In the genomic region with DNA sequence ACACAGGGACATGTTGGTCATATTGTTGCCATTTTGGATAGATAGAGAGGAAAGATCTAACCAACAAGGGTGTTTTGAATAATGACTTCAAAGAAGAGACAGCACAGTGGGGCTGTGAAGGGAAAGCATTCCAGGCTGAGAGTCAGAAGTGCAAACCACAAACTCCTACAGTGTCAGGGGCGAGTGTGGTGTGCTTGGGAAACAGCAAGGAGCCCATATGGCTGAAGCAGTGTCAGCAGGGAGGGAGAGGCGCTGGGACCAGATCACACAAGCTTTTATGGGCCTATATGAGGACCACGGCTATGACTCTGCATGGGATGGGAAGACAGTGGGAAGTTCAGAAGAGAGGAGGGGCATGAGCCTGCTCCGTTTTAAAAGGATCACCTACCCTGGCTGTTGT, we compare ENCODE assay signal across 25 cellular contexts.
"Had no signal": no experiment of that assay in that cellular context is flagged by ENCODE, and none has a peak within 500 bp of the region (broad histone marks: within the 10 kb centered on the region; RNA-seq: fewer than 3 reads in every experiment).

No MANE protein-coding gene starts in this region.

- H3K4me3 ChIP-seq: adrenal gland, ascending aorta, coronary artery, dorsolateral prefrontal cortex, heart right ventricle, right lobe of liver, thoracic aorta had no signal

- H3K27ac Mint-ChIP-seq: activated naive CD8-positive, alpha-beta T cell treated with anti-CD3 and anti-CD28 coated beads for 36 hours; activated T-cell treated with anti-CD3 and anti-CD28 coated beads, Interleukin-2, amount 50 U/mL, for 72 hours; mesothelial cell of epicardium; naive B cell; nephron progenitor cell; WTC11 had no signal

- H3K36me3 ChIP-seq: adrenal gland, ascending aorta, heart right ventricle, neutrophil, right lobe of liver, thoracic aorta had no signal

- H3K4me1 Mint-ChIP-seq: activated naive CD8-positive, alpha-beta T cell treated with anti-CD3 and anti-CD28 coated beads for 36 hours; mesothelial cell of epicardium; naive B cell; nephron progenitor cell; WTC11 had no signal

- H3K9me3 Mint-ChIP-seq: activated naive CD8-positive, alpha-beta T cell treated with anti-CD3 and anti-CD28 coated beads for 36 hours; mesothelial cell of epicardium; nephron progenitor cell had no signal

- DNase-seq: activated naive CD4-positive, alpha-beta T cell treated with Interleukin-2 at 50 U/mL for 16 hours; activated naive CD8-positive, alpha-beta T cell treated with anti-CD3 and anti-CD28 coated beads for 36 hours; activated T-cell treated with anti-CD3 and anti-CD28 coated beads for 4 hours; activated T-cell treated with anti-CD3 and anti-CD28 coated beads, Interleukin-2, amount 50 U/mL, for 72 hours; adrenal gland; dorsolateral prefrontal cortex; effector memory CD4-positive, alpha-beta T cell; foreskin keratinocyte; heart right ventricle; left cardiac atrium; left ventricle myocardium superior; naive B cell; nephron progenitor cell; right lobe of liver; stimulated activated CD4-positive, alpha-beta T cell treated with anti-CD3 and anti-CD28 coated beads, Interleukin-12 subunit alpha, Interleukin-12 subunit beta, amount 100 ng/mL, for 4 hours; stimulated activated CD4-positive, alpha-beta T cell treated with anti-CD3 and anti-CD28 coated beads, Interleukin-4, amount 100 ng/mL, for 1 hour; stimulated activated naive CD8-positive, alpha-beta T cell treated with anti-CD3 and anti-CD28 coated beads, Interleukin-15, Interleukin-2, amounts not matched to agents 100 U/mL and 50 U/mL, for 24 hours; T-helper 2 cell; trophoblast cell had no signal

- H3K27me3 Mint-ChIP-seq: naive B cell had no signal

- H3K27me3 ChIP-seq: adrenal gland, ascending aorta, dorsolateral prefrontal cortex, foreskin keratinocyte, heart right ventricle, neutrophil, right lobe of liver had no signal

- H3K36me3 Mint-ChIP-seq: activated naive CD8-positive, alpha-beta T cell treated with anti-CD3 and anti-CD28 coated beads for 36 hours; mesothelial cell of epicardium; naive B cell; WTC11 had no signal

- H3K4me3 Mint-ChIP-seq: activated naive CD8-positive, alpha-beta T cell treated with anti-CD3 and anti-CD28 coated beads for 36 hours; activated T-cell treated with anti-CD3 and anti-CD28 coated beads, Interleukin-2, amount 50 U/mL, for 72 hours; mesothelial cell of epicardium; naive B cell; nephron progenitor cell; WTC11 had no signal
